Comparison of ENCODE assay signal across 10 cellular contexts in genomic region chr17:45308840-45309239, GRCh38. TPM values are rescaled to one million over a fixed set of nuclear protein-coding genes. Genes with fewer than 3 reads are reported as not detected.
A peak's percentile ranks its signal among the peaks of the same experiment; 100 is the strongest.
DNase-seq lines count a peak whose midpoint lies in the region; ATAC-seq and TF ChIP-seq lines count a peak whose summit lies in the region.
"Had no signal": no experiment of that assay in that cellular context is flagged by ENCODE, and none has a peak within 500 bp of the region (broad histone marks: within the 10 kb centered on the region; RNA-seq: fewer than 3 reads in every experiment).

No MANE protein-coding gene starts in this region.

- H3K27me3 Mint-ChIP-seq in activated T-cell treated with anti-CD3 and anti-CD28 coated beads, Interleukin-2, amount 50 U/mL, for 24 hours: no peaks in the 10 kb centered on the region
- no peaks in the 10 kb centered on the region for H3K27me3 Mint-ChIP-seq in stimulated activated naive B cell treated with anti-CD40 and anti-IgM and Interleukin-4, amounts not matched to agents 10 μg/mL and 1 μg/mL and 100 μg/mL, for 72 hours
- H3K27me3 Mint-ChIP-seq: type B pancreatic cell had no signal

- no peak for TF ChIP-seq POLR2A in Peyer's patch (IDR thresholded peaks at IDR 0.05)

- no peak for TF ChIP-seq CTCF in Peyer's patch (IDR thresholded peaks at IDR 0.05)

- H3K9me3 ChIP-seq in Peyer's patch (no peaks in the 10 kb centered on the region), esophagus (ENCODE audit: control insufficient read depth in 2 of 2, insufficient read depth in 1 of 2, low read depth in 1 of 2, low read length in 1 of 2) (no peaks in the 10 kb centered on the region)

- H3K4me3 Mint-ChIP-seq in activated T-cell treated with anti-CD3 and anti-CD28 coated beads, Interleukin-2, amount 50 U/mL, for 24 hours: peak overlapping the region; percentile 66
- H3K4me3 Mint-ChIP-seq in stimulated activated naive B cell treated with anti-CD40 and anti-IgM and Interleukin-4, amounts not matched to agents 10 μg/mL and 1 μg/mL and 100 μg/mL, for 72 hours: peak overlapping the region; percentile 78 to 81
- H3K4me3 Mint-ChIP-seq: type B pancreatic cell had no signal

- DNase-seq in activated T-cell treated with anti-CD3 and anti-CD28 coated beads, Interleukin-2, amount 50 U/mL, for 24 hours: no peak
- no peak for DNase-seq in activated T-cell treated with anti-CD3 and anti-CD28 coated beads, Interleukin-2, amount 50 U/mL, for 1 hour
- no peak for DNase-seq in Peyer's patch
- DNase-seq in stimulated activated naive B cell treated with anti-CD40 and anti-IgM and Interleukin-4, amounts not matched to agents 10 μg/mL and 1 μg/mL and 100 μg/mL, for 72 hours: no peak
- DNase-seq in stimulated activated CD4-positive, alpha-beta T cell treated with anti-CD3 and anti-CD28 coated beads, Interleukin-12 subunit alpha, Interleukin-12 subunit beta, amount 100 ng/mL, for 4 hours: no peak
- DNase-seq: NCI-H524 had no signal

- peaks cover 47 to 90% (median 59%) of the 10 kb centered on the region in 4 donors for H3K4me1 ChIP-seq in Peyer's patch
- peaks cover 12 to 42% of the 10 kb centered on the region in 2 donors for H3K4me1 ChIP-seq in esophagus (ENCODE audit: control insufficient read depth in 2 of 2, insufficient read depth in 2 of 2, low read length in 1 of 2)

- peak overlapping the region; percentile 98 for H3K27ac Mint-ChIP-seq in activated T-cell treated with anti-CD3 and anti-CD28 coated beads, Interleukin-2, amount 50 U/mL, for 24 hours
- H3K27ac Mint-ChIP-seq in stimulated activated naive B cell treated with anti-CD40 and anti-IgM and Interleukin-4, amounts not matched to agents 10 μg/mL and 1 μg/mL and 100 μg/mL, for 72 hours: peak overlapping the region; percentile 99
- H3K27ac Mint-ChIP-seq: type B pancreatic cell had no signal

- peaks cover 0 to 3% (median 0%) of the 10 kb centered on the region in 3 donors for H3K36me3 ChIP-seq in Peyer's patch
- peaks cover 0 to 3% of the 10 kb centered on the region in 2 donors for H3K36me3 ChIP-seq in esophagus (ENCODE audit: control insufficient read depth in 2 of 2, insufficient read depth in 2 of 2, low read length in 1 of 2)

- H3K4me3 ChIP-seq in Peyer's patch (no peak overlapping the region), esophagus (ENCODE audit: low read depth in 1 of 2, low read length in 2 of 2) (no peak overlapping the region)

- 94 to 98% methylated on average over 5 of the region's 5 CpGs for WGBS in esophagus, 2 donors

- H3K36me3 Mint-ChIP-seq in activated T-cell treated with anti-CD3 and anti-CD28 coated beads, Interleukin-2, amount 50 U/mL, for 24 hours (ENCODE audit: low read depth): peaks cover 91% of the 10 kb centered on the region
- H3K36me3 Mint-ChIP-seq in stimulated activated naive B cell treated with anti-CD40 and anti-IgM and Interleukin-4, amounts not matched to agents 10 μg/mL and 1 μg/mL and 100 μg/mL, for 72 hours: peaks cover 61 to 83% of the 10 kb centered on the region in 2 donors

- no peak for ATAC-seq in stimulated activated naive B cell treated with anti-CD40 and anti-IgM and Interleukin-4, amounts not matched to agents 10 μg/mL and 1 μg/mL and 100 μg/mL, for 72 hours (replicated peaks)
- no peak for ATAC-seq in HG03045 (IDR thresholded peaks at IDR 0.05; ENCODE audit: unreplicated experiment)
- no peak for ATAC-seq in HG03135 (IDR thresholded peaks at IDR 0.05; ENCODE audit: unreplicated experiment)

- H3K27ac ChIP-seq in Peyer's patch (peak overlapping the region in 3 of 4 donors; percentile 65 to 100 (median 98)), esophagus (ENCODE audit: low read depth in 2 of 2, low read length in 1 of 2) (peak overlapping the region; percentile 0 to 34)

- no peaks in the 10 kb centered on the region for H3K9me3 Mint-ChIP-seq in activated T-cell treated with anti-CD3 and anti-CD28 coated beads, Interleukin-2, amount 50 U/mL, for 24 hours
- H3K9me3 Mint-ChIP-seq in stimulated activated naive B cell treated with anti-CD40 and anti-IgM and Interleukin-4, amounts not matched to agents 10 μg/mL and 1 μg/mL and 100 μg/mL, for 72 hours: no peaks in the 10 kb centered on the region
- H3K9me3 Mint-ChIP-seq: type B pancreatic cell had no signal

- H3K27me3 ChIP-seq in Peyer's patch (no peaks in the 10 kb centered on the region), esophagus (ENCODE audit: control insufficient read depth in 1 of 2, insufficient read depth in 2 of 2, low read length in 2 of 2) (no peaks in the 10 kb centered on the region)

- H3K4me1 Mint-ChIP-seq in activated T-cell treated with anti-CD3 and anti-CD28 coated beads, Interleukin-2, amount 50 U/mL, for 24 hours (ENCODE audit: low read depth): peaks cover 90% of the 10 kb centered on the region
- H3K4me1 Mint-ChIP-seq in stimulated activated naive B cell treated with anti-CD40 and anti-IgM and Interleukin-4, amounts not matched to agents 10 μg/mL and 1 μg/mL and 100 μg/mL, for 72 hours: peaks cover 58 to 86% of the 10 kb centered on the region in 2 donors

RNA-seq across cellular contexts. Expression of gene MAP3K14, which starts 8.0 kb away (rescaled TPM):
- 10 to 100 TPM; 16.5 to 30.4 (median 24.7) TPM for total RNA-seq in Peyer's patch
- polyA plus RNA-seq in esophagus: 1 to 10 TPM; 8.0 to 9.2 TPM

RNA-seq across cellular contexts. Expression of gene SPATA32, which starts 46.9 kb away (rescaled TPM):
- not detected for total RNA-seq in Peyer's patch
- not detected for polyA plus RNA-seq in esophagus
